Comparison of ENCODE assay signal across 25 cellular contexts in genomic region chr1:46424730-46425129, GRCh38. TPM values are rescaled to one million over a fixed set of nuclear protein-coding genes. Genes with fewer than 3 reads are reported as not detected.
"Had no signal": no experiment of that assay in that cellular context is flagged by ENCODE, and none has a peak within 500 bp of the region (broad histone marks: within the 10 kb centered on the region; RNA-seq: fewer than 3 reads in every experiment).

No MANE protein-coding gene starts in this region.

- H3K9me3 Mint-ChIP-seq: activated naive CD4-positive, alpha-beta T cell treated with anti-CD3 and anti-CD28 coated beads for 36 hours; T-helper 2 cell treated with Interferon-gamma antibody and Interleukin-4, amounts not matched to agents 5 μg/mL and 100 μg/mL, for 36 hours had no signal

- H3K4me3 ChIP-seq: SK-N-MC had no signal

- ATAC-seq: activated CD4-positive, CD25-positive, alpha-beta regulatory T cell treated with anti-CD3 and anti-CD28 coated beads, Interleukin-2, amount 50 U/mL, for 24 hours; Panc1; Right ventricle myocardium inferior had no signal

- H3K4me1 Mint-ChIP-seq: brain had no signal

- H3K36me3 Mint-ChIP-seq: activated naive CD8-positive, alpha-beta T cell; brain had no signal

- H3K4me3 Mint-ChIP-seq: activated naive CD4-positive, alpha-beta T cell treated with anti-CD3 and anti-CD28 coated beads for 36 hours; activated naive CD8-positive, alpha-beta T cell; brain; T-helper 2 cell treated with Interferon-gamma antibody and Interleukin-4, amounts not matched to agents 5 μg/mL and 100 μg/mL, for 36 hours had no signal

- DNase-seq: activated CD4-positive, alpha-beta T cell treated with anti-CD3 and anti-CD28 coated beads for 4 hours; activated CD4-positive, alpha-beta T cell treated with anti-CD3 and anti-CD28 coated beads, Interleukin-2, amount 50 U/mL, for 48 hours; activated gamma-delta T cell; activated naive CD4-positive, alpha-beta T cell treated with anti-CD3 and anti-CD28 coated beads for 36 hours; activated T-cell treated with anti-CD3 and anti-CD28 coated beads for 4 hours; amygdala; KG1; NCI-H1048; NCI-H1417; NCI-H2029; NCI-H345; NCI-H510A; NCI-H526 treated with DMSO at 0.1 percent for 48 hours; NCI-H82; OCI-M1; RPMI8226; T-helper 1 cell had no signal

- H3K27ac ChIP-seq: SK-N-MC had no signal

- H3K27ac Mint-ChIP-seq: activated naive CD4-positive, alpha-beta T cell treated with anti-CD3 and anti-CD28 coated beads for 36 hours; activated naive CD8-positive, alpha-beta T cell; brain; T-helper 2 cell treated with Interferon-gamma antibody and Interleukin-4, amounts not matched to agents 5 μg/mL and 100 μg/mL, for 36 hours had no signal

RNA-seq across cellular contexts. Expression of gene FAAH, which starts 30.6 kb away (rescaled TPM):
- total RNA-seq: LHCN-M2 had no signal
